12 cellular contexts compared by ENCODE assay signal in the genomic region with DNA sequence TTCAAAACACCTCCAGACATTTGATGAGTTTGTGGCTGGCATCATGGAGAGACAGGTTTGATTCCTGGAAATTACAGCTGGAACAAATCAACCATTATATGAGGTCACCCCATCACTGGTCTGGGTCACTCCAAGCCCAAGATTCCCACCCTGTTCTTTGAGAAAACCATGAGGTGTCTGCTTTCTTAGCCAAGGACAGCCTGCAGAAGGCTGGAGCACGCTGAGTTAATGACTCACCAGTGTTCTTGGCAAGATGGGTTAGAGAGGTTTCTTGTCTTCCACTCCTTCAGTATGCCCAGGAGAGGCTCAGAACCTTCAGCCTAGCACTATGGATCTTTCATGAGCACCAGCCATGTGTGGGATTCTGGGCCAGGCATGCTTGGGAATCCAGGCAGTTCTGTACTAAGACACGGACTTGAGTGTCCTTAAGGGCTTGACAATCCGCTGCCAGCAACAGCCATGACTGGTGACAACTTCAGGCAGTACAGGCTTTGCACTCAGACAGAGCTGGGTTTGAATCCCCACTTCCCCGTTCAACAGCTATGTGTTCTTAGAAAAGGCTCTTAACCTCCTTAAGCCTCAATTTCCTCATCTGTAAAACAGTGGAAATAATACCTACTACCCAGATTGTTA. TPM values are rescaled to one million over a fixed set of nuclear protein-coding genes. Genes with fewer than 3 reads are reported as not detected.
DNase-seq lines count a peak whose midpoint lies in the region; ATAC-seq and TF ChIP-seq lines count a peak whose summit lies in the region.
"Had no signal": no experiment of that assay in that cellular context is flagged by ENCODE, and none has a peak within 500 bp of the region (broad histone marks: within the 10 kb centered on the region; RNA-seq: fewer than 3 reads in every experiment).

No MANE protein-coding gene starts in this region.

- in situ Hi-C loops in G401 (cut with HindIII; ENCODE audit: low sequenced_read_pairs): no loop called here

- H3K4me1 Mint-ChIP-seq in activated T-helper 1 cell treated with anti-CD3 and anti-CD28 coated beads, Interleukin-12 subunit alpha, Interleukin-12 subunit beta, Interleukin-2, Interleukin-4 antibody, amounts not matched to agents 30 ng/mL and 10 ng/mL and 1 ng/mL, durations not matched to agents 14 hours and 24 hours and 36 hours (ENCODE audit: low read depth): peaks cover 40% of the 10 kb centered on the region
- H3K4me1 Mint-ChIP-seq: central memory CD8-positive, alpha-beta T cell had no signal

- peak overlapping the region; percentile 91 for H3K27ac ChIP-seq in RWPE1
- H3K27ac ChIP-seq: neutrophil had no signal

- intact Hi-C loops in activated T-helper 1 cell treated with anti-CD3 and anti-CD28 coated beads, Interleukin-12 subunit alpha, Interleukin-12 subunit beta, Interleukin-2, Interleukin-4 antibody, amounts not matched to agents 30 ng/mL and 10 ng/mL and 1 ng/mL, durations not matched to agents 14 hours and 24 hours and 36 hours (cut with micrococcal nuclease): no loop called here

- POLR2A ChIA-PET in RWPE1 (lab: Yijun Ruan, JAX; ENCODE audit: low non-redundant PET): no interaction called here

- CTCF ChIA-PET in RWPE1 (lab: Yijun Ruan, JAX): interaction anchor here (0.7 to 1.1 kb wide), 2 partner anchors 28 to 213 kb away, joined by 4 to 7 read pairs; no protein-coding TSS in a partner anchor

- DNase-seq in G401 (ENCODE audit: low spot score) (peak; percentile 18), RWPE1 (ENCODE audit: low spot score) (peak; percentile 81), fibroblast of gingiva (ENCODE audit: low read depth) (peak; percentile 86), omental fat pad (ENCODE audit: low spot score) (no peak), RPMI8226 (no peak), NCI-H1092 treated with DMSO at 0.1 percent for 48 hours (lab: John Stamatoyannopoulos, UW) (no peak)
- DNase-seq in activated T-helper 1 cell treated with anti-CD3 and anti-CD28 coated beads, Interleukin-12 subunit alpha, Interleukin-12 subunit beta, Interleukin-2, Interleukin-4 antibody, amounts not matched to agents 30 ng/mL and 10 ng/mL and 1 ng/mL, durations not matched to agents 14 hours and 24 hours and 36 hours (ENCODE audit: low spot score): no peak
- DNase-seq: NCI-H2171, SW 1271 had no signal

- no peaks in the 10 kb centered on the region for H3K9me3 Mint-ChIP-seq in activated T-helper 1 cell treated with anti-CD3 and anti-CD28 coated beads, Interleukin-12 subunit alpha, Interleukin-12 subunit beta, Interleukin-2, Interleukin-4 antibody, amounts not matched to agents 30 ng/mL and 10 ng/mL and 1 ng/mL, durations not matched to agents 14 hours and 24 hours and 36 hours
- H3K9me3 Mint-ChIP-seq: central memory CD8-positive, alpha-beta T cell had no signal

- no peaks in the 10 kb centered on the region for H3K27me3 Mint-ChIP-seq in activated T-helper 1 cell treated with anti-CD3 and anti-CD28 coated beads, Interleukin-12 subunit alpha, Interleukin-12 subunit beta, Interleukin-2, Interleukin-4 antibody, amounts not matched to agents 30 ng/mL and 10 ng/mL and 1 ng/mL, durations not matched to agents 14 hours and 24 hours and 36 hours (ENCODE audit: insufficient read depth)
- H3K27me3 Mint-ChIP-seq: central memory CD8-positive, alpha-beta T cell had no signal

- H3K27ac Mint-ChIP-seq in activated T-helper 1 cell treated with anti-CD3 and anti-CD28 coated beads, Interleukin-12 subunit alpha, Interleukin-12 subunit beta, Interleukin-2, Interleukin-4 antibody, amounts not matched to agents 30 ng/mL and 10 ng/mL and 1 ng/mL, durations not matched to agents 14 hours and 24 hours and 36 hours: no peak overlapping the region

- peaks cover 4% of the 10 kb centered on the region for H3K36me3 Mint-ChIP-seq in activated T-helper 1 cell treated with anti-CD3 and anti-CD28 coated beads, Interleukin-12 subunit alpha, Interleukin-12 subunit beta, Interleukin-2, Interleukin-4 antibody, amounts not matched to agents 30 ng/mL and 10 ng/mL and 1 ng/mL, durations not matched to agents 14 hours and 24 hours and 36 hours (ENCODE audit: low read depth)

- ATAC-seq in omental fat pad (ENCODE audit: low FRiP score) (peak; percentile 84), GM18907 (IDR thresholded peaks at IDR 0.05; ENCODE audit: unreplicated experiment) (no peak)

- TF ChIP-seq CTCF in RWPE1 (conservative IDR thresholded peaks at IDR 0.05; ENCODE audit: low read depth): no peak
- no peak for TF ChIP-seq CTCF in omental fat pad (IDR thresholded peaks at IDR 0.05)

- H3K4me3 Mint-ChIP-seq in activated T-helper 1 cell treated with anti-CD3 and anti-CD28 coated beads, Interleukin-12 subunit alpha, Interleukin-12 subunit beta, Interleukin-2, Interleukin-4 antibody, amounts not matched to agents 30 ng/mL and 10 ng/mL and 1 ng/mL, durations not matched to agents 14 hours and 24 hours and 36 hours: no peak overlapping the region
- H3K4me3 Mint-ChIP-seq: central memory CD8-positive, alpha-beta T cell had no signal

RNA-seq across cellular contexts. Expression of gene GRHL3, which starts 43.9 kb away (rescaled TPM):
- total RNA-seq in G401 (2014; rRNA removed; shearing (Covaris generic)): 1.5 and 2.6 TPM in 2 replicates
- 1 to 10 TPM in 1 of 4 donors, under 1 TPM in 3; 0.44 to 3.3 (median 0.66) TPM for total RNA-seq in omental fat pad
- not detected in 2 replicates for total RNA-seq in activated T-helper 1 cell treated with anti-CD3 and anti-CD28 coated beads, Interleukin-12 subunit alpha, Interleukin-12 subunit beta, Interleukin-2, Interleukin-4 antibody, amounts not matched to agents 30 ng/mL and 10 ng/mL and 1 ng/mL, durations not matched to agents 14 hours and 24 hours and 36 hours

RNA-seq across cellular contexts. Expression of gene STPG1, which starts 50.5 kb away (rescaled TPM):
- 7.1 and 17.8 TPM in 2 replicates for total RNA-seq in G401 (2014; rRNA removed; shearing (Covaris generic))
- 1 to 10 TPM; 2.2 to 5.1 (median 3.5) TPM for total RNA-seq in omental fat pad
- total RNA-seq in activated T-helper 1 cell treated with anti-CD3 and anti-CD28 coated beads, Interleukin-12 subunit alpha, Interleukin-12 subunit beta, Interleukin-2, Interleukin-4 antibody, amounts not matched to agents 30 ng/mL and 10 ng/mL and 1 ng/mL, durations not matched to agents 14 hours and 24 hours and 36 hours: 4.1 and 5.1 TPM in 2 replicates

RNA-seq across cellular contexts. Expression of gene NIPAL3, which starts 52.5 kb away (rescaled TPM):
- 9.0 and 12.3 TPM in 2 replicates for total RNA-seq in G401 (2014; rRNA removed; shearing (Covaris generic))
- total RNA-seq in omental fat pad: 10 to 100 TPM; 17.8 to 38.0 (median 27.0) TPM
- total RNA-seq in activated T-helper 1 cell treated with anti-CD3 and anti-CD28 coated beads, Interleukin-12 subunit alpha, Interleukin-12 subunit beta, Interleukin-2, Interleukin-4 antibody, amounts not matched to agents 30 ng/mL and 10 ng/mL and 1 ng/mL, durations not matched to agents 14 hours and 24 hours and 36 hours: 22.7 and 23.5 TPM in 2 replicates

Comparison
In these comparisons a context has a peak if more than half of its experiments do, and no peak if none do; other contexts are left out.
1. DNase-seq: peak in G401 (single experiment), RWPE1 (single experiment) and fibroblast of gingiva (single experiment); none in omental fat pad (single experiment), RPMI8226 (single experiment), NCI-H1092 treated with DMSO at 0.1 percent for 48 hours (single experiment) and activated T-helper 1 cell treated with anti-CD3 and anti-CD28 coated beads, Interleukin-12 subunit alpha, Interleukin-12 subunit beta, Interleukin-2, Interleukin-4 antibody, amounts not matched to agents 30 ng/mL and 10 ng/mL and 1 ng/mL, durations not matched to agents 14 hours and 24 hours and 36 hours (single experiment).